ENCODE assay signal across 1 cellular context in the genomic region with DNA sequence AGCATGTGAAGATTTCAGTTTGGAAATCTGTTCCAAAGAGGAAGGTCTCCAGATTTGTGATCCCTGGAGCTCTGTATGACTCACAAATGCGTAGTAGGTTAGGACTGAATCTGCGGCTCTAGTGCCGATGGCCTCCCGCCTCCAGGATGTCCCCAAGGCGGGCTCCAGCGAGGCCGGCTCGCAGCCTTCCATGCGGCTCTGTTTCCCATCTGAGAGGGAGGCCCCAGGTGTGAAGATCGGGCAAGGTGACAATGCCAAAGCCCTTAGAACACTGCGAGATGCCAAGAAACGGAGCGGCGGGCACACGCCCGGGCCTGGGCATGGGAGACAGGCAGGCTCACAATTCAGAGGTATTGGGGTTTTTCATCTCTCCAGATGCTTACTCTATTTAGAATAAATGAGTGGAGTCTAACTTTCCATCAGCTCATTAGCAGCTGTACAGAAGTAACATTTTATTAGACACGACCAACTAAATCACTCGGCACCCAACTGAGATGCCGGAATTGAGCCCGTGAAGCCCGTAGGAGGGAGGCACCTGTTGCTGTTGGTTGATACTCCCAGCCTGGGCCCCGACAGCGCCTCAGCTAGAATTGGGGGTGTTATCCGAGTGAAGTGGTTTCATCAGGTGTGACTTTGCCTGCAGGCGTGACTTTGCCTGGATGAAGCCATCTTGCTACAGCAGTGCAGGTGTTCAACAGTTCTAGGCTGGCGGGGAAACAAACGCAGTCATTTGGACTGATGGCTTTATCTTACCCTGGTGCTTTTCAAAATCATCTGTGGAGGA.
TF ChIP-seq lines count a peak whose summit lies in the region.

No MANE protein-coding gene starts in this region.

TF ChIP-seq in H1, 55 proteins besides CTCF, POLR2A, EP300 and RAD21:
- TF ChIP-seq E2F6 (IDR thresholded peaks at IDR 0.05): peak; percentile 24; the same call in 1 of the 2 replicates
- no peak for TF ChIP-seq RBBP5 (IDR thresholded peaks at IDR 0.05; ENCODE audit: borderline replicate concordance, low read depth, low read length)
